8 cellular contexts compared by ENCODE assay signal in genomic region chr17:7583253-7584109, GRCh38. TPM values are rescaled to one million over a fixed set of nuclear protein-coding genes. Genes with fewer than 3 reads are reported as not detected.
DNase-seq lines count a peak whose midpoint lies in the region; ATAC-seq and TF ChIP-seq lines count a peak whose summit lies in the region.

MPDU1 (plus strand) TSS chr17:7583852; CDS start chr17:7583863, 11 bp downstream.

- peak; percentile 87 for DNase-seq in GM04503 (ENCODE audit: low read depth)
- DNase-seq in HFFc6 = peak; percentile 91
- peak; percentile 95 for DNase-seq in NCI-H1092 treated with DMSO at 0.1 percent for 48 hours (lab: John Stamatoyannopoulos, UW)
- peak; percentile 74 for DNase-seq in SKM-1 (lab: John Stamatoyannopoulos, UW; ENCODE audit: unreplicated experiment)
- peak; percentile 93 to 97 for DNase-seq in activated naive CD4-positive, alpha-beta T cell treated with anti-CD3 and anti-CD28 coated beads, Interleukin-2, amount 50 U/mL, for 72 hours (ENCODE audit: low spot score in 2 of 2)
- peak; percentile 86 for DNase-seq in glomerular endothelial cell (ENCODE audit: extremely low read depth, low read depth, low spot score)
- DNase-seq in omental fat pad (ENCODE audit: low spot score) = peak; percentile 74
- peak; percentile 97 for DNase-seq in testis

- TF ChIP-seq CTCF in HFFc6 (IDR thresholded peaks at IDR 0.05) (no peak; the same call in 1 of the 2 replicates), omental fat pad (IDR thresholded peaks at IDR 0.05) (no peak), testis (IDR thresholded peaks at IDR 0.05) (no peak)

- H3K36me3 ChIP-seq in testis (ENCODE audit: low read depth, missing control alignments) = no peaks in the 10 kb centered on the region

- peak within 1 kb of the TSS; percentile 90 to 94 for H3K27ac ChIP-seq in testis

- H3K4me1 ChIP-seq in testis = peaks cover 34% of the 10 kb centered on the region

- H3K27me3 ChIP-seq in testis = no peaks in the 10 kb centered on the region

- H3K27me3 Mint-ChIP-seq in HFFc6 (ENCODE audit: insufficient read depth) = peaks cover 30% of the 10 kb centered on the region

- no peak for TF ChIP-seq POLR2A in testis (IDR thresholded peaks at IDR 0.05)

- intact Hi-C loops in testis (cut with DNase I; ENCODE audit: low total_unique reads) = no loop called here

- H3K36me3 Mint-ChIP-seq in HFFc6 (ENCODE audit: low read depth) = peaks cover 36% of the 10 kb centered on the region
- H3K36me3 Mint-ChIP-seq in activated naive CD4-positive, alpha-beta T cell treated with anti-CD3 and anti-CD28 coated beads, Interleukin-2, amount 50 U/mL, for 72 hours = peaks cover 30 to 48% of the 10 kb centered on the region in 2 donors

- H3K9me3 Mint-ChIP-seq in HFFc6 = peaks cover 6% of the 10 kb centered on the region
- no peaks in the 10 kb centered on the region for H3K9me3 Mint-ChIP-seq in activated naive CD4-positive, alpha-beta T cell treated with anti-CD3 and anti-CD28 coated beads, Interleukin-2, amount 50 U/mL, for 72 hours

- 1 to 9% methylated on average over 49 to 69 of the region's 69 CpGs for WGBS in testis, 2 donors

- peaks cover 88% of the 10 kb centered on the region for H3K4me1 Mint-ChIP-seq in HFFc6 (ENCODE audit: low read depth)

- H3K4me3 ChIP-seq in testis = peak within 1 kb of the TSS; percentile 52 to 72

- peak within 1 kb of the TSS; percentile 100 for H3K27ac Mint-ChIP-seq in HFFc6
- peak within 1 kb of the TSS; percentile 91 to 98 for H3K27ac Mint-ChIP-seq in activated naive CD4-positive, alpha-beta T cell treated with anti-CD3 and anti-CD28 coated beads, Interleukin-2, amount 50 U/mL, for 72 hours

- ATAC-seq in activated naive CD4-positive, alpha-beta T cell treated with anti-CD3 and anti-CD28 coated beads, Interleukin-2, amount 50 U/mL, for 72 hours = peak; percentile 61 to 74
- ATAC-seq in omental fat pad (ENCODE audit: low FRiP score) = peak; percentile 70

- H3K9me3 ChIP-seq in testis = no peaks in the 10 kb centered on the region

- H3K4me3 Mint-ChIP-seq in HFFc6 = peak within 1 kb of the TSS; percentile 96

RNA-seq across cellular contexts. Expression of gene MPDU1, which starts in this region (rescaled TPM):
- total RNA-seq in HFFc6 (2021; fragmentation: NEBNext Ultra II Directional; extraction: Animal tissue kit (Norgen Biotek cat#: 25700)) = 10 to 100 TPM; 59.2 to 91.2 (median 68.6) TPM
- total RNA-seq in activated naive CD4-positive, alpha-beta T cell treated with anti-CD3 and anti-CD28 coated beads, Interleukin-2, amount 50 U/mL, for 72 hours = 10 to 100 TPM; 52.1 to 60.6 TPM
- 117 and 164 TPM in 2 replicates for total RNA-seq in glomerular endothelial cell
- total RNA-seq in omental fat pad = 100 to 1,000 TPM in 3 of 4 donors, 10 to 100 TPM in 1; 86.5 to 144 (median 122) TPM
- 10 to 100 TPM; 55.7 to 88.7 TPM for total RNA-seq in testis
- polyA plus RNA-seq in testis (ENCODE audit: insufficient read depth, low read depth, low replicate concordance) = 60.9 TPM

Comparison
In these comparisons a context has a peak if more than half of its experiments do, and no peak if none do; other contexts are left out.
1. Peak in every context shown above with its lines: DNase-seq, ATAC-seq, H3K4me3 ChIP-seq and H3K27ac ChIP-seq.